1 cellular context compared by ENCODE assay signal in the genomic region with DNA sequence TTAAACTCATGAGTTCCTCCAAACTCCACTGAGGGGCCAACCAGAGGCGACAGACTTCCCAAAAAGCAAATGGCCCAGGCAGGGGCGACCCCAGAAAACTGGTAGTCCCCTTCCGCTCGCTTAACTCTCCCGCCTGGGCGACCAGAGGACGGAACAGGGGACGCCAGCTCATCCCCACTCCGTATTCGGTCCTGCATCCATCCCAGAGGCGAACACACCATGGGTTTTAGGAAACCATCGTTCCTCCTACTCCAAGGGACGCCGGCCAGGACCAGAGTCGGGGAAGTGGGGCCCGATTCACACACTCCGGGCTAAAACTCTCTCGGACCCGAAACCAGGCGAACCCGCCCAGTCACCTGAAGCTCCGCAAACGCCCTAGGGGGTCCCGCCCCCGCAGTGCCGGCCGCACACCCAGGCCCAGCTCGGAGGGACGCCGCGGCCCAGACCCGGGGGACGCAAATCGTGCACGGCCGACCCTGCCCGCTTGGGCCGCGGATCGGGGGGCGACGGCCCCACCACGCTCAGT.
TF ChIP-seq lines count a peak whose summit lies in the region.

No MANE protein-coding gene starts in this region.

TF ChIP-seq in SK-N-SH, 30 proteins besides CTCF, POLR2A, EP300 and RAD21 (continued from another document):
- TF ChIP-seq, protein P1, sequence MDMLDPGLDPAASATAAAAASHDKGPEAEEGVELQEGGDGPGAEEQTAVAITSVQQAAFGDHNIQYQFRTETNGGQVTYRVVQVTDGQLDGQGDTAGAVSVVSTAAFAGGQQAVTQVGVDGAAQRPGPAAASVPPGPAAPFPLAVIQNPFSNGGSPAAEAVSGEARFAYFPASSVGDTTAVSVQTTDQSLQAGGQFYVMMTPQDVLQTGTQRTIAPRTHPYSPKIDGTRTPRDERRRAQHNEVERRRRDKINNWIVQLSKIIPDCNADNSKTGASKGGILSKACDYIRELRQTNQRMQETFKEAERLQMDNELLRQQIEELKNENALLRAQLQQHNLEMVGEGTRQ (IDR thresholded peaks at IDR 0.05; ENCODE audit: borderline replicate concordance, low read depth, low read length) = no peak
- TF ChIP-seq, protein P2, sequence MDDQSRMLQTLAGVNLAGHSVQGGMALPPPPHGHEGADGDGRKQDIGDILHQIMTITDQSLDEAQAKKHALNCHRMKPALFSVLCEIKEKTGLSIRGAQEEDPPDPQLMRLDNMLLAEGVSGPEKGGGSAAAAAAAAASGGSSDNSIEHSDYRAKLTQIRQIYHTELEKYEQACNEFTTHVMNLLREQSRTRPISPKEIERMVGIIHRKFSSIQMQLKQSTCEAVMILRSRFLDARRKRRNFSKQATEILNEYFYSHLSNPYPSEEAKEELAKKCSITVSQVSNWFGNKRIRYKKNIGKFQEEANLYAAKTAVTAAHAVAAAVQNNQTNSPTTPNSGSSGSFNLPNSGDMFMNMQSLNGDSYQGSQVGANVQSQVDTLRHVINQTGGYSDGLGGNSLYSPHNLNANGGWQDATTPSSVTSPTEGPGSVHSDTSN (IDR thresholded peaks at IDR 0.05) = no peak
- TF ChIP-seq IRF3 (IDR thresholded peaks at IDR 0.05; ENCODE audit: low read depth, low read length) (no peak), POLR2AphosphoS5 (IDR thresholded peaks at IDR 0.05; ENCODE audit: low read depth, low read length) (no peak)
